19 cellular contexts compared by ENCODE assay signal in genomic region chr6:34618430-34619182, GRCh38.
DNase-seq lines count a peak whose midpoint lies in the region; ATAC-seq and TF ChIP-seq lines count a peak whose summit lies in the region.
"Had no signal": no experiment of that assay in that cellular context is flagged by ENCODE, and none has a peak within 500 bp of the region (broad histone marks: within the 10 kb centered on the region; RNA-seq: fewer than 3 reads in every experiment).

No MANE protein-coding gene starts in this region.

- H3K36me3 ChIP-seq in CD8-positive, alpha-beta memory T cell (ENCODE audit: insufficient read depth, low read length), result no peaks in the 10 kb centered on the region
- H3K36me3 ChIP-seq in tibial artery, result peaks cover 0 to 5% (median 0%) of the 10 kb centered on the region in 3 donors

- H3K4me3 Mint-ChIP-seq in activated naive CD4-positive, alpha-beta T cell treated with anti-CD3 and anti-CD28 coated beads, Interleukin-2, amount 50 U/mL, for 24 hours, result no peak overlapping the region
- H3K4me3 Mint-ChIP-seq in CD8-positive, alpha-beta memory T cell, result no peak overlapping the region
- H3K4me3 Mint-ChIP-seq in central memory CD8-positive, alpha-beta T cell, result no peak overlapping the region
- no peak overlapping the region for H3K4me3 Mint-ChIP-seq in stimulated activated memory B cell treated with anti-CD40 and anti-IgM and Interleukin-4, amounts not matched to agents 10 μg/mL and 1 μg/mL and 100 μg/mL, for 72 hours
- H3K4me3 Mint-ChIP-seq: H9 had no signal

- no peaks in the 10 kb centered on the region for H3K9me3 Mint-ChIP-seq in activated naive CD4-positive, alpha-beta T cell treated with anti-CD3 and anti-CD28 coated beads, Interleukin-2, amount 50 U/mL, for 24 hours
- no peaks in the 10 kb centered on the region for H3K9me3 Mint-ChIP-seq in CD8-positive, alpha-beta memory T cell
- H3K9me3 Mint-ChIP-seq in central memory CD8-positive, alpha-beta T cell, result no peaks in the 10 kb centered on the region
- no peaks in the 10 kb centered on the region for H3K9me3 Mint-ChIP-seq in stimulated activated memory B cell treated with anti-CD40 and anti-IgM and Interleukin-4, amounts not matched to agents 10 μg/mL and 1 μg/mL and 100 μg/mL, for 72 hours
- H3K9me3 Mint-ChIP-seq: H9 had no signal

- POLR2A ChIA-PET in CD8-positive, alpha-beta memory T cell (lab: Charles Lee), result no interaction called here

- no peaks in the 10 kb centered on the region for H3K27me3 ChIP-seq in CD8-positive, alpha-beta memory T cell (ENCODE audit: insufficient read depth, low read length, poor library complexity, severe bottlenecking)
- no peaks in the 10 kb centered on the region for H3K27me3 ChIP-seq in tibial artery

- no peak for ATAC-seq in central memory CD8-positive, alpha-beta T cell (replicated peaks; ENCODE audit: extremely low read depth, poor library complexity, severe bottlenecking)
- no peak for ATAC-seq in stimulated activated memory B cell treated with anti-CD40 and anti-IgM and Interleukin-4, amounts not matched to agents 10 μg/mL and 1 μg/mL and 100 μg/mL, for 72 hours
- no peak for ATAC-seq in HG03521 (IDR thresholded peaks at IDR 0.05; ENCODE audit: unreplicated experiment)

- H3K36me3 Mint-ChIP-seq in activated naive CD4-positive, alpha-beta T cell treated with anti-CD3 and anti-CD28 coated beads, Interleukin-2, amount 50 U/mL, for 24 hours, result peaks cover 4% of the 10 kb centered on the region
- H3K36me3 Mint-ChIP-seq in CD8-positive, alpha-beta memory T cell, result peaks cover 0 to 33% (median 7%) of the 10 kb centered on the region in 3 donors
- peaks cover 6% of the 10 kb centered on the region for H3K36me3 Mint-ChIP-seq in central memory CD8-positive, alpha-beta T cell (ENCODE audit: insufficient read depth)
- peaks cover 35% of the 10 kb centered on the region for H3K36me3 Mint-ChIP-seq in stimulated activated memory B cell treated with anti-CD40 and anti-IgM and Interleukin-4, amounts not matched to agents 10 μg/mL and 1 μg/mL and 100 μg/mL, for 72 hours

- CTCF ChIA-PET in CD8-positive, alpha-beta memory T cell (lab: Charles Lee), result interaction anchor here (1.3 kb wide), 1 partner anchor 9 kb away, joined by 5 read pairs; no protein-coding TSS in a partner anchor

- H3K4me1 Mint-ChIP-seq in activated naive CD4-positive, alpha-beta T cell treated with anti-CD3 and anti-CD28 coated beads, Interleukin-2, amount 50 U/mL, for 24 hours, result peaks cover 31% of the 10 kb centered on the region
- H3K4me1 Mint-ChIP-seq in CD8-positive, alpha-beta memory T cell, result peaks cover 30 to 46% (median 43%) of the 10 kb centered on the region in 3 donors
- H3K4me1 Mint-ChIP-seq in central memory CD8-positive, alpha-beta T cell, result peaks cover 29% of the 10 kb centered on the region
- H3K4me1 Mint-ChIP-seq in stimulated activated memory B cell treated with anti-CD40 and anti-IgM and Interleukin-4, amounts not matched to agents 10 μg/mL and 1 μg/mL and 100 μg/mL, for 72 hours, result peaks cover 38% of the 10 kb centered on the region

- no peak for TF ChIP-seq CTCF in tibial artery (IDR thresholded peaks at IDR 0.05)

- no peak overlapping the region for H3K4me3 ChIP-seq in CD8-positive, alpha-beta memory T cell (ENCODE audit: low read length)
- H3K4me3 ChIP-seq in tibial artery, result no peak overlapping the region

- no peaks in the 10 kb centered on the region for H3K4me1 ChIP-seq in CD8-positive, alpha-beta memory T cell (ENCODE audit: insufficient read depth, low read length)
- H3K4me1 ChIP-seq in tibial artery, result no peaks in the 10 kb centered on the region

- intact Hi-C loops in tibial artery (cut with DNase I; ENCODE audit: low total_unique reads), result loop anchor here (10.0 kb wide), 1 partner anchor 444 kb away; no protein-coding TSS in a partner anchor

- no peaks in the 10 kb centered on the region for H3K27me3 Mint-ChIP-seq in activated naive CD4-positive, alpha-beta T cell treated with anti-CD3 and anti-CD28 coated beads, Interleukin-2, amount 50 U/mL, for 24 hours
- no peaks in the 10 kb centered on the region for H3K27me3 Mint-ChIP-seq in CD8-positive, alpha-beta memory T cell
- H3K27me3 Mint-ChIP-seq in central memory CD8-positive, alpha-beta T cell, result no peaks in the 10 kb centered on the region
- no peaks in the 10 kb centered on the region for H3K27me3 Mint-ChIP-seq in stimulated activated memory B cell treated with anti-CD40 and anti-IgM and Interleukin-4, amounts not matched to agents 10 μg/mL and 1 μg/mL and 100 μg/mL, for 72 hours

- DNase-seq in activated naive CD4-positive, alpha-beta T cell treated with Interleukin-2 at 50 U/mL for 16 hours, result no peak
- no peak for DNase-seq in CD8-positive, alpha-beta memory T cell
- no peak for DNase-seq in central memory CD8-positive, alpha-beta T cell (ENCODE audit: low spot score in 2 of 2)
- DNase-seq in OCI-M2 (lab: John Stamatoyannopoulos, UW; ENCODE audit: unreplicated experiment) (no peak), tibial artery (no peak)
- DNase-seq: DMS79 treated with DMSO at 0.1 percent for 48 hours, H9, IMR-90, Karpas-422, NCI-H1417 treated with DMSO at 0.1 percent for 48 hours, NCI-H187 treated with DMSO at 0.1 percent for 48 hours, NCI-H2227 treated with DMSO at 0.1 percent for 48 hours, NCI-H510A treated with DMSO at 0.1 percent for 48 hours, NCI-H774, SHP77 treated with DMSO at 0.1 percent for 48 hours had no signal

- no peak overlapping the region for H3K27ac ChIP-seq in CD8-positive, alpha-beta memory T cell (ENCODE audit: low read depth, low read length)
- H3K27ac ChIP-seq in tibial artery, result no peak overlapping the region
- H3K27ac ChIP-seq: HL-60 had no signal

- H3K27ac Mint-ChIP-seq in activated naive CD4-positive, alpha-beta T cell treated with anti-CD3 and anti-CD28 coated beads, Interleukin-2, amount 50 U/mL, for 24 hours, result peak overlapping the region; percentile 4
- peak overlapping the region in 6 of 8 donors; percentile 19 to 89 (median 58) for H3K27ac Mint-ChIP-seq in CD8-positive, alpha-beta memory T cell
- peak overlapping the region; percentile 7 for H3K27ac Mint-ChIP-seq in central memory CD8-positive, alpha-beta T cell (ENCODE audit: low read depth)
- peak overlapping the region; percentile 4 for H3K27ac Mint-ChIP-seq in stimulated activated memory B cell treated with anti-CD40 and anti-IgM and Interleukin-4, amounts not matched to agents 10 μg/mL and 1 μg/mL and 100 μg/mL, for 72 hours
- H3K27ac Mint-ChIP-seq: H9 had no signal

- H3K9me3 ChIP-seq in CD8-positive, alpha-beta memory T cell (ENCODE audit: low read length), result no peaks in the 10 kb centered on the region
- H3K9me3 ChIP-seq in tibial artery, result no peaks in the 10 kb centered on the region

Comparison
In these comparisons a context has a peak if more than half of its experiments do, and no peak if none do; other contexts are left out.
1. H3K27ac Mint-ChIP-seq: peak in every context shown above with its lines; median percentile 58 in CD8-positive, alpha-beta memory T cell; 7 in central memory CD8-positive, alpha-beta T cell; 4 in activated naive CD4-positive, alpha-beta T cell treated with anti-CD3 and anti-CD28 coated beads, Interleukin-2, amount 50 U/mL, for 24 hours; 4 in stimulated activated memory B cell treated with anti-CD40 and anti-IgM and Interleukin-4, amounts not matched to agents 10 μg/mL and 1 μg/mL and 100 μg/mL, for 72 hours.